ENCODE assay signal across 8 cellular contexts in the genomic region with DNA sequence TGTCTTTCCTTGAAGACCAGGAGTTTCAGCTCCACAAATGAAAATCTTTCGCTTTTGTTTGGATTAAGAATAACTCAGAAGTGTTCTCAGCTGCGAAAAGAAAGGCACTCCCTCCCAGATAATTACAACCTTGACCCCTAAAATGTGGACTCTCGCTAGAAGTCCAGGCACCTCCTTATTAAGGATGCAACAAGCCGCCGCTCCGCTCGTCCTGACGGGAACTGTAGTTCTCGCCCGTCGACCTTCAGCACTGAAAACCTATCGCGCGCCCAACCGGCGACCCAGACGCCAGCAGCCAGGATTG. TPM values are rescaled to one million over a fixed set of nuclear protein-coding genes. Genes with fewer than 3 reads are reported as not detected.
DNase-seq lines count a peak whose midpoint lies in the region; ATAC-seq and TF ChIP-seq lines count a peak whose summit lies in the region.

No MANE protein-coding gene starts in this region.

- H3K9ac ChIP-seq in SU-DHL-6 (ENCODE audit: low read length) (peak overlapping the region; percentile 96), parathyroid adenoma (no peak overlapping the region)

- H3K4me2 ChIP-seq in SU-DHL-6 (ENCODE audit: low read depth, low read length, poor library complexity, severe bottlenecking), result peak overlapping the region; percentile 79
- H3K4me2 ChIP-seq in parathyroid adenoma (ENCODE audit: low read length), result peak overlapping the region; percentile 97

- peaks cover 15% of the 10 kb centered on the region for H3K4me1 ChIP-seq in parathyroid adenoma

- H3K4me3 ChIP-seq in SU-DHL-6 (ENCODE audit: insufficient read depth, low read length, poor library complexity, severe bottlenecking), result peak overlapping the region; percentile 97
- H3K4me3 ChIP-seq in fibroblast of villous mesenchyme (ENCODE audit: low read depth, low read length), result peak overlapping the region; percentile 93
- H3K4me3 ChIP-seq in parathyroid adenoma (ENCODE audit: low read depth, low read length), result peak overlapping the region; percentile 98

- no peaks in the 10 kb centered on the region for H3K9me3 ChIP-seq in SU-DHL-6 (ENCODE audit: insufficient read depth, low read length)
- H3K9me3 ChIP-seq in parathyroid adenoma (ENCODE audit: control insufficient read depth, low read length), result no peaks in the 10 kb centered on the region

- H3F3A ChIP-seq in SU-DHL-6 (ENCODE audit: insufficient read depth), result peaks cover 19% of the 10 kb centered on the region

- H3K9me2 ChIP-seq in SU-DHL-6 (replicated peaks; ENCODE audit: insufficient read depth, low read length), result no peaks in the 10 kb centered on the region

- H3K36me3 ChIP-seq in SU-DHL-6 (ENCODE audit: low read length), result peaks cover 4% of the 10 kb centered on the region; the same call in 1 of the 2 replicates
- no peaks in the 10 kb centered on the region for H3K36me3 ChIP-seq in parathyroid adenoma (ENCODE audit: control insufficient read depth, insufficient read depth, low read length)

- no peak overlapping the region for H2AFZ ChIP-seq in SU-DHL-6 (ENCODE audit: low read depth, low read length, severe bottlenecking)
- H2AFZ ChIP-seq in parathyroid adenoma, result peak overlapping the region; percentile 96

- DNase-seq in NCI-H2171 (lab: John Stamatoyannopoulos, UW), result peak; percentile 92
- DNase-seq in NCI-H2171 treated with DMSO at 0.1 percent for 48 hours (lab: John Stamatoyannopoulos, UW), result no peak
- no peak for DNase-seq in fibroblast of villous mesenchyme (ENCODE audit: low read depth)
- DNase-seq in DMS53 treated with DMSO at 0.1 percent for 48 hours (lab: John Stamatoyannopoulos, UW; ENCODE audit: unreplicated experiment), result no peak
- no peak for DNase-seq in DMS 273 (lab: John Stamatoyannopoulos, UW; ENCODE audit: unreplicated experiment)

- TF ChIP-seq CTCF in SU-DHL-6 (IDR thresholded peaks at IDR 0.05; ENCODE audit: insufficient read depth, low read length, poor library complexity, severe bottlenecking), result no peak
- TF ChIP-seq CTCF in fibroblast of villous mesenchyme (IDR thresholded peaks at IDR 0.05; ENCODE audit: insufficient read depth, low read depth, low read length), result no peak
- no peak for TF ChIP-seq CTCF in parathyroid adenoma (IDR thresholded peaks at IDR 0.05)

- ATAC-seq in GM21737 (IDR thresholded peaks at IDR 0.05; ENCODE audit: unreplicated experiment), result no peak

- H3K27ac ChIP-seq in SU-DHL-6 (ENCODE audit: low read depth, low read length) (peak overlapping the region; percentile 94), parathyroid adenoma (peak overlapping the region; percentile 100)

- H3K27me3 ChIP-seq in SU-DHL-6 (ENCODE audit: low read length) (no peaks in the 10 kb centered on the region), parathyroid adenoma (ENCODE audit: control insufficient read depth, insufficient read depth, low read length) (no peaks in the 10 kb centered on the region)

- H4K20me1 ChIP-seq in SU-DHL-6 (ENCODE audit: low read depth, low read length), result no peaks in the 10 kb centered on the region; the same call in 1 of the 2 replicates

- H3K79me2 ChIP-seq in SU-DHL-6 (ENCODE audit: insufficient read depth, low read length), result peaks cover 61% of the 10 kb centered on the region
- peaks cover 32% of the 10 kb centered on the region for H3K79me2 ChIP-seq in parathyroid adenoma

RNA-seq across cellular contexts. Expression of a gene that starts 0.6 kb away (rescaled TPM):
- 66.0 and 67.8 TPM in 2 replicates for total RNA-seq in fibroblast of villous mesenchyme

RNA-seq across cellular contexts. Expression of a gene that starts 4.6 kb away (rescaled TPM):
- 51.4 and 54.4 TPM in 2 replicates for total RNA-seq in fibroblast of villous mesenchyme
